Comparison of ENCODE assay signal across 17 cellular contexts in genomic region chr15:89429986-89430385, GRCh38.
A peak's percentile ranks its signal among the peaks of the same experiment; 100 is the strongest.
DNase-seq lines count a peak whose midpoint lies in the region; ATAC-seq, FAIRE-seq and TF ChIP-seq lines count a peak whose summit lies in the region.
"Had no signal": no experiment of that assay in that cellular context is flagged by ENCODE, and none has a peak within 500 bp of the region (broad histone marks: within the 10 kb centered on the region; RNA-seq: fewer than 3 reads in every experiment).

No MANE protein-coding gene starts in this region.

- TF ChIP-seq POLR2A in vagina (IDR thresholded peaks at IDR 0.05) = no peak
- no peak for TF ChIP-seq POLR2A in sigmoid colon (IDR thresholded peaks at IDR 0.05)

- H3K9me1 ChIP-seq in keratinocyte (ENCODE audit: control insufficient read depth, extremely low read depth, insufficient read depth, low read length) = no peaks in the 10 kb centered on the region

- H3K9ac ChIP-seq in BLaER1 treated with 17β-estradiol and CSF1 and Interleukin-3, amounts not matched to agents 10 nM and 100 nM = peak overlapping the region in 1 of 11 experiments; percentile 69; a peak in 2 of 22 replicates
- peak overlapping the region; percentile 40; the same call in 1 of the 2 replicates for H3K9ac ChIP-seq in SU-DHL-6 (ENCODE audit: low read length)
- H3K9ac ChIP-seq in keratinocyte (ENCODE audit: control insufficient read depth, extremely low read depth, insufficient read depth, low read length) = no peak overlapping the region

- no peak for DNase-seq in GM23338 (ENCODE audit: low spot score)
- DNase-seq in keratinocyte (ENCODE audit: low read depth, low spot score) = no peak
- DNase-seq in NAMALWA (ENCODE audit: low spot score) = no peak
- DNase-seq in vagina (ENCODE audit: extremely low spot score in 2 of 2) = no peak
- DNase-seq in sigmoid colon = no peak
- DNase-seq: cortex of kidney, esophagus squamous epithelium, SIG-M5 had no signal

- dilution Hi-C loops in keratinocyte (cut with MboI; ENCODE audit: extremely low pct_ligation_motif_present, low sequenced_read_pairs) = no loop called here

- H3K36me3 ChIP-seq in BLaER1 treated with 17β-estradiol and CSF1 and Interleukin-3, amounts not matched to agents 10 nM and 100 nM = no peaks in the 10 kb centered on the region
- H3K36me3 ChIP-seq in GM23338 (ENCODE audit: insufficient read depth) = no peaks in the 10 kb centered on the region
- no peaks in the 10 kb centered on the region for H3K36me3 ChIP-seq in SU-DHL-6 (ENCODE audit: low read length)
- H3K36me3 ChIP-seq in keratinocyte (ENCODE audit: control insufficient read depth in 2 of 2, extremely low read depth in 1 of 2, insufficient read depth in 2 of 2, low read length in 2 of 2) = no peaks in the 10 kb centered on the region
- no peaks in the 10 kb centered on the region for H3K36me3 ChIP-seq in vagina
- H3K36me3 ChIP-seq in sigmoid colon = no peaks in the 10 kb centered on the region
- H3K36me3 ChIP-seq: ascending aorta, esophagus squamous epithelium, heart right ventricle, ovary, stomach had no signal

- H3K4me1 ChIP-seq in BLaER1 treated with 17β-estradiol and CSF1 and Interleukin-3, amounts not matched to agents 10 nM and 100 nM = peaks cover 0 to 14% (median 11%) of the 10 kb centered on the region in 10 experiments; a peak in 17 of 20 replicates
- H3K4me1 ChIP-seq in GM23338 (ENCODE audit: insufficient read depth) (peaks cover 4% of the 10 kb centered on the region; the same call in 1 of the 2 replicates), keratinocyte (ENCODE audit: control insufficient read depth, extremely low read depth, insufficient read depth, low read length) (peaks cover 2% of the 10 kb centered on the region), vagina (peaks cover 11% of the 10 kb centered on the region), sigmoid colon (peaks cover 0 to 10% (median 6%) of the 10 kb centered on the region in 4 donors)

- peaks cover 34% of the 10 kb centered on the region for H3K27me3 Mint-ChIP-seq in GM23338 (ENCODE audit: insufficient read depth, low read depth, poor library complexity)

- H3K9me3 Mint-ChIP-seq in GM23338 = no peaks in the 10 kb centered on the region; the same call in 2 of the 3 replicates
- H3K9me3 Mint-ChIP-seq: activated T-helper 2 cell treated with anti-CD3 and anti-CD28 coated beads, Interferon-gamma antibody, Interleukin-2, Interleukin-4, amounts not matched to agents 10 μg/mL and 5 μg/mL and 100 μg/mL, durations not matched to agents 14 hours and 24 hours and 36 hours; CD4-positive, alpha-beta T cell had no signal

- H3K27ac ChIP-seq in BLaER1 treated with 17β-estradiol and CSF1 and Interleukin-3, amounts not matched to agents 10 nM and 100 nM = no peak overlapping the region
- H3K27ac ChIP-seq in GM23338 (ENCODE audit: low read depth) (no peak overlapping the region), SU-DHL-6 (ENCODE audit: low read depth, low read length) (no peak overlapping the region), keratinocyte (ENCODE audit: control insufficient read depth, insufficient read depth, low read length) (no peak overlapping the region), vagina (no peak overlapping the region), sigmoid colon (no peak overlapping the region)
- H3K27ac ChIP-seq: ascending aorta, esophagus squamous epithelium, ovary, stomach had no signal

- H4K20me1 ChIP-seq in BLaER1 treated with 17β-estradiol and CSF1 and Interleukin-3, amounts not matched to agents 10 nM and 100 nM = no peaks in the 10 kb centered on the region; a peak in 2 of 22 replicates
- H4K20me1 ChIP-seq in GM23338 (replicated peaks; ENCODE audit: insufficient read depth) (no peaks in the 10 kb centered on the region), SU-DHL-6 (ENCODE audit: low read depth, low read length) (no peaks in the 10 kb centered on the region), keratinocyte (ENCODE audit: control insufficient read depth, extremely low read depth, insufficient read depth, low read length) (no peaks in the 10 kb centered on the region)

- peaks cover 0 to 3% (median 0%) of the 10 kb centered on the region in 11 experiments; a peak in 3 of 22 replicates for H3K27me3 ChIP-seq in BLaER1 treated with 17β-estradiol and CSF1 and Interleukin-3, amounts not matched to agents 10 nM and 100 nM
- H3K27me3 ChIP-seq in GM23338 (ENCODE audit: insufficient read depth) = peaks cover 51% of the 10 kb centered on the region
- no peaks in the 10 kb centered on the region for H3K27me3 ChIP-seq in SU-DHL-6 (ENCODE audit: low read length)
- H3K27me3 ChIP-seq in keratinocyte (ENCODE audit: control insufficient read depth, extremely low read depth, insufficient read depth, low read length) = peaks cover 23% of the 10 kb centered on the region
- H3K27me3 ChIP-seq in vagina = no peaks in the 10 kb centered on the region
- H3K27me3 ChIP-seq in sigmoid colon = peaks cover 0 to 5% (median 0%) of the 10 kb centered on the region in 3 donors
- H3K27me3 ChIP-seq: ascending aorta, ovary had no signal

- H3F3A ChIP-seq in GM23338 (replicated peaks; ENCODE audit: low read depth) (no peaks in the 10 kb centered on the region), SU-DHL-6 (ENCODE audit: insufficient read depth) (no peaks in the 10 kb centered on the region)

- WGBS in sigmoid colon, 2 donors = 74 to 82% methylated on average over 2 of the region's 2 CpGs

- H3K4me3 ChIP-seq in BLaER1 treated with 17β-estradiol and CSF1 and Interleukin-3, amounts not matched to agents 10 nM and 100 nM = no peak overlapping the region
- H3K4me3 ChIP-seq in GM23338 (peak overlapping the region; percentile 59), SU-DHL-6 (ENCODE audit: insufficient read depth, low read length, poor library complexity, severe bottlenecking) (no peak overlapping the region), keratinocyte (ENCODE audit: control insufficient read depth in 2 of 3, extremely low read depth in 1 of 3, insufficient read depth in 2 of 3, low read depth in 1 of 3, low read length in 3 of 3) (peak overlapping the region in 1 of 3 experiments; percentile 61), vagina (no peak overlapping the region), sigmoid colon (no peak overlapping the region)

- FAIRE-seq in keratinocyte (lab: Jason Lieb, UNC) = no peak
- FAIRE-seq: small intestine had no signal

- peak overlapping the region; percentile 92 for H2AFZ ChIP-seq in GM23338
- H2AFZ ChIP-seq in SU-DHL-6 (ENCODE audit: low read depth, low read length, severe bottlenecking) = peak overlapping the region; percentile 96
- H2AFZ ChIP-seq in keratinocyte (ENCODE audit: control insufficient read depth, low read length) = no peak overlapping the region

- no peaks in the 10 kb centered on the region for H3K36me3 Mint-ChIP-seq in GM23338 (ENCODE audit: low read depth)

- no peak for TF ChIP-seq EP300 in sigmoid colon (IDR thresholded peaks at IDR 0.05)

- intact Hi-C loops in vagina (cut with DNase I) (loop anchor here (5.0 to 10.0 kb wide), 2 partner anchors 73 to 225 kb away; no protein-coding TSS in a partner anchor), sigmoid colon (cut with DNase I) (loop anchor here (1.0 to 10.0 kb wide), 2 partner anchors 72 to 225 kb away; no protein-coding TSS in a partner anchor)

- H3K27ac Mint-ChIP-seq in GM23338 = no peak overlapping the region
- H3K27ac Mint-ChIP-seq: activated T-helper 2 cell treated with anti-CD3 and anti-CD28 coated beads, Interferon-gamma antibody, Interleukin-2, Interleukin-4, amounts not matched to agents 10 μg/mL and 5 μg/mL and 100 μg/mL, durations not matched to agents 14 hours and 24 hours and 36 hours; CD4-positive, alpha-beta T cell had no signal

- H3K4me3 Mint-ChIP-seq in GM23338 = peak overlapping the region; percentile 71

- peak; percentile 34 for ATAC-seq in GM23338

- H3K4me1 Mint-ChIP-seq in GM23338 = peaks cover 12% of the 10 kb centered on the region; the same call in 2 of the 3 replicates

- peak overlapping the region; percentile 68 to 97 (median 89); a peak in 19 of 22 replicates for H3K4me2 ChIP-seq in BLaER1 treated with 17β-estradiol and CSF1 and Interleukin-3, amounts not matched to agents 10 nM and 100 nM
- H3K4me2 ChIP-seq in GM23338 = peak overlapping the region; percentile 92
- H3K4me2 ChIP-seq in SU-DHL-6 (ENCODE audit: low read depth, low read length, poor library complexity, severe bottlenecking) = peak overlapping the region; percentile 54
- peak overlapping the region; percentile 86 for H3K4me2 ChIP-seq in keratinocyte (ENCODE audit: control insufficient read depth, extremely low read depth, insufficient read depth, low read depth, low read length)

- no peaks in the 10 kb centered on the region for H3K79me2 ChIP-seq in GM23338 (replicated peaks; ENCODE audit: insufficient read depth)
- no peaks in the 10 kb centered on the region for H3K79me2 ChIP-seq in SU-DHL-6 (ENCODE audit: insufficient read depth, low read length)
- no peaks in the 10 kb centered on the region for H3K79me2 ChIP-seq in keratinocyte (ENCODE audit: control insufficient read depth, insufficient read depth, low read length)

- H3K9me2 ChIP-seq in GM23338 (ENCODE audit: insufficient read depth) (no peaks in the 10 kb centered on the region; the same call in 1 of the 2 replicates), SU-DHL-6 (replicated peaks; ENCODE audit: insufficient read depth, low read length) (no peaks in the 10 kb centered on the region)

- TF ChIP-seq CTCF in GM23338 (conservative IDR thresholded peaks at IDR 0.05; ENCODE audit: low read depth in 2 of 2) = no peak
- no peak for TF ChIP-seq CTCF in SU-DHL-6 (IDR thresholded peaks at IDR 0.05; ENCODE audit: insufficient read depth, low read length, poor library complexity, severe bottlenecking)
- TF ChIP-seq CTCF in keratinocyte (optimal IDR thresholded peaks at IDR 0.05 in 1 of 3, IDR thresholded peaks at IDR 0.05 in 1 of 3, conservative IDR thresholded peaks at IDR 0.05 in 1 of 3; ENCODE audit: extremely low read depth in 1 of 3, insufficient read depth in 2 of 3, low read length in 3 of 3) = no peak
- TF ChIP-seq CTCF in vagina (IDR thresholded peaks at IDR 0.05) = no peak
- no peak for TF ChIP-seq CTCF in sigmoid colon (IDR thresholded peaks at IDR 0.05)

- no peaks in the 10 kb centered on the region for H3K9me3 ChIP-seq in BLaER1 treated with 17β-estradiol and CSF1 and Interleukin-3, amounts not matched to agents 10 nM and 100 nM (replicated peaks in 1 of 11)
- H3K9me3 ChIP-seq in SU-DHL-6 (ENCODE audit: insufficient read depth, low read length) (no peaks in the 10 kb centered on the region), keratinocyte (ENCODE audit: control insufficient read depth, low read depth, low read length) (no peaks in the 10 kb centered on the region), vagina (no peaks in the 10 kb centered on the region), sigmoid colon (no peaks in the 10 kb centered on the region)
- H3K9me3 ChIP-seq: ascending aorta, esophagus squamous epithelium, heart right ventricle, ovary, stomach had no signal

TF ChIP-seq in GM23338, 12 proteins besides CTCF, POLR2A, EP300 and RAD21 (continues in another document):
- no peak for TF ChIP-seq STAT1 (IDR thresholded peaks at IDR 0.05; ENCODE audit: unreplicated experiment)
- TF ChIP-seq CREB1 (CRISPR knock-in tag; IDR thresholded peaks at IDR 0.05; ENCODE audit: low read depth) = no peak
